In genomic region chr13:35784286-35784951, GRCh38 we compare ENCODE assay signal across 23 cellular contexts.
"Had no signal": no experiment of that assay in that cellular context is flagged by ENCODE, and none has a peak within 500 bp of the region (broad histone marks: within the 10 kb centered on the region; RNA-seq: fewer than 3 reads in every experiment).

No MANE protein-coding gene starts in this region.

- H3K9me3 ChIP-seq: breast epithelium, gastroesophageal sphincter, suprapubic skin, transverse colon had no signal

- DNase-seq: activated CD4-positive, alpha-beta T cell treated with anti-CD3 and anti-CD28 coated beads, Interleukin-2, amount 50 U/mL, for 1 hour; activated CD8-positive, alpha-beta memory T cell treated with anti-CD3 and anti-CD28 coated beads, Interleukin-2, amount 50 U/mL, for 4 hours; activated naive CD4-positive, alpha-beta T cell treated with anti-CD3 and anti-CD28 coated beads, Interleukin-2, amount 10 ng/mL, durations not matched to agents 7 days and 5 days; activated naive CD8-positive, alpha-beta T cell treated with anti-CD3 and anti-CD28 coated beads, Interleukin-2, amount 50 U/mL, for 24 hours; activated T-cell treated with anti-CD3 and anti-CD28 coated beads, Interleukin-2, amount 50 U/mL, for 4 hours; aorta; immature natural killer cell; kidney glomerular epithelial cell; natural killer cell; right cardiac atrium; small intestine; stimulated activated CD4-positive, alpha-beta T cell treated with anti-CD3 and anti-CD28 coated beads, Interleukin-15, amount 100 ng/mL, for 24 hours; stimulated activated CD4-positive, alpha-beta T cell treated with anti-CD3 and anti-CD28 coated beads, Interleukin-2, amount 100 ng/mL, for 48 hours; stimulated activated naive CD8-positive, alpha-beta T cell treated with anti-CD3 and anti-CD28 coated beads, Interleukin-15, amount 100 ng/mL, for 72 hours; T-helper 1 cell; T-helper 9 cell; transverse colon had no signal

- FAIRE-seq: small intestine had no signal

- H3K36me3 ChIP-seq: breast epithelium, gastroesophageal sphincter, suprapubic skin, transverse colon had no signal

- H3K4me1 ChIP-seq: breast epithelium, suprapubic skin had no signal

- H3K27ac ChIP-seq: breast epithelium, coronary artery, gastroesophageal sphincter, suprapubic skin, transverse colon had no signal

- H3K4me3 ChIP-seq: breast epithelium, coronary artery, gastroesophageal sphincter, suprapubic skin, transverse colon had no signal

- H3K27me3 ChIP-seq: breast epithelium, gastroesophageal sphincter, suprapubic skin, transverse colon had no signal

- ATAC-seq: activated CD4-positive, CD25-positive, alpha-beta regulatory T cell treated with anti-CD3 and anti-CD28 coated beads, Interleukin-2, amount 50 U/mL, for 24 hours; activated naive CD8-positive, alpha-beta T cell treated with anti-CD3 and anti-CD28 coated beads, Interleukin-2, amount 50 U/mL, for 24 hours; activated T-cell treated with anti-CD3 and anti-CD28 coated beads, Interleukin-2, amount 50 U/mL, for 4 hours; esophagus mucosa; gastroesophageal sphincter; natural killer cell; right cardiac atrium; stimulated activated naive CD8-positive, alpha-beta T cell treated with anti-CD3 and anti-CD28 coated beads, Interleukin-15, amount 100 ng/mL, for 72 hours had no signal
